In the genomic region with DNA sequence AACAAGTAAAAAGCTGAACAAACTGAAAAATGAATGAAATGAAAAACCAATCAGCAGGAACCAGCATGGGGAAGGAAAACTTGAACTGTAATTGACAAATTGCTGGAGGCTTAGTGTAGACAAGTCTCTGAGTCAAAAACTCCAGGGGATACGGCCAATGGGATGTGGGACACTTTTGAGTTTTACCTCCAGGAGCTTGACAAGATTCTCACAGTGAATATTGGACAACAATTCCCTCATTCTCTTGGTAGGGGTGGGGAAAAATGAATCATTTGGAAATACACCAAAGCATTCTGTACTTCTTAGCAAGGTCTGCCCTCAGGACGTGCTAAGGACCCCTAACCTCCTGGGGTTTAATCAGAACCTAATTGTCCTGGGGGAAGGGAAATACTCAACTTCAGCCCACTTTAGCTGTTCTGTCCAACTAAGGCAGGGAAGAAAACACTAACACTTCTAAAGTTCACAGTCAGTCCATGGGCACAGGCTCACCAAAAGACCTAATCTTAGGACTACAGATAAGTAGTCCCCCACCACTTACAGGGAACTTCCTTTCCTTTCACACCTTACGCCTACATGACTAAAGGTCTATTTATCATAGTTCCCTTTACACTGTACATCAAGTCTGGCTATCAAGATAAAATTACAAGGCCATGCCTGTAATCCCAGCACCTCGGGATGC, we compare ENCODE assay signal across 1 cellular context.
TF ChIP-seq lines count a peak whose summit lies in the region.

No MANE protein-coding gene starts in this region.

TF ChIP-seq in K562, 482 proteins besides CTCF, POLR2A, EP300 and RAD21 (continued from another document):
- no peak; the same call in 1 of the 2 replicates for TF ChIP-seq SMAD4 (CRISPR knock-in tag; conservative IDR thresholded peaks at IDR 0.05)
- no peak for TF ChIP-seq MAFK (IDR thresholded peaks at IDR 0.05; ENCODE audit: low read length)
- no peak for TF ChIP-seq ZNF699 (CRISPR knock-in tag; IDR thresholded peaks at IDR 0.05; ENCODE audit: insufficient replicate concordance)
- TF ChIP-seq SP1 (CRISPR knock-in tag; IDR thresholded peaks at IDR 0.05): no peak
- no peak for TF ChIP-seq CBX1 (IDR thresholded peaks at IDR 0.05; ENCODE audit: low read depth)
- no peak for TF ChIP-seq HNRNPLL (IDR thresholded peaks at IDR 0.05; ENCODE audit: low read depth, low read length, poor library complexity, severe bottlenecking)
- TF ChIP-seq NR2F6 (CRISPR knock-in tag; IDR thresholded peaks at IDR 0.05): no peak
- no peak for TF ChIP-seq HOXB6 (CRISPR knock-in tag; IDR thresholded peaks at IDR 0.05; ENCODE audit: borderline replicate concordance)
- TF ChIP-seq CREBBP (IDR thresholded peaks at IDR 0.05; ENCODE audit: low read depth, low read length): no peak
- no peak for TF ChIP-seq ERF (CRISPR knock-in tag; IDR thresholded peaks at IDR 0.05)
- TF ChIP-seq, protein P1, sequence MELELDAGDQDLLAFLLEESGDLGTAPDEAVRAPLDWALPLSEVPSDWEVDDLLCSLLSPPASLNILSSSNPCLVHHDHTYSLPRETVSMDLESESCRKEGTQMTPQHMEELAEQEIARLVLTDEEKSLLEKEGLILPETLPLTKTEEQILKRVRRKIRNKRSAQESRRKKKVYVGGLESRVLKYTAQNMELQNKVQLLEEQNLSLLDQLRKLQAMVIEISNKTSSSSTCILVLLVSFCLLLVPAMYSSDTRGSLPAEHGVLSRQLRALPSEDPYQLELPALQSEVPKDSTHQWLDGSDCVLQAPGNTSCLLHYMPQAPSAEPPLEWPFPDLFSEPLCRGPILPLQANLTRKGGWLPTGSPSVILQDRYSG (tag; conservative IDR thresholded peaks at IDR 0.05; ENCODE audit: low read depth): no peak
- TF ChIP-seq ZBTB43 (CRISPR knock-in tag; IDR thresholded peaks at IDR 0.05): no peak
- TF ChIP-seq FOS (IDR thresholded peaks at IDR 0.05; ENCODE audit: extremely low read depth, insufficient read length): no peak
- no peak for TF ChIP-seq SIN3B (IDR thresholded peaks at IDR 0.05; ENCODE audit: low read depth)
- TF ChIP-seq, protein P2, sequence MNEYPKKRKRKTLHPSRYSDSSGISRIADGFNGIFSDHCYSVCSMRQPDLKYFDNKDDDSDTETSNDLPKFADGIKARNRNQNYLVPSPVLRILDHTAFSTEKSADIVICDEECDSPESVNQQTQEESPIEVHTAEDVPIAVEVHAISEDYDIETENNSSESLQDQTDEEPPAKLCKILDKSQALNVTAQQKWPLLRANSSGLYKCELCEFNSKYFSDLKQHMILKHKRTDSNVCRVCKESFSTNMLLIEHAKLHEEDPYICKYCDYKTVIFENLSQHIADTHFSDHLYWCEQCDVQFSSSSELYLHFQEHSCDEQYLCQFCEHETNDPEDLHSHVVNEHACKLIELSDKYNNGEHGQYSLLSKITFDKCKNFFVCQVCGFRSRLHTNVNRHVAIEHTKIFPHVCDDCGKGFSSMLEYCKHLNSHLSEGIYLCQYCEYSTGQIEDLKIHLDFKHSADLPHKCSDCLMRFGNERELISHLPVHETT (CRISPR knock-in tag; conservative IDR thresholded peaks at IDR 0.05 in 1 of 2, IDR thresholded peaks at IDR 0.05 in 1 of 2): no peak
- TF ChIP-seq ZBTB17 (CRISPR knock-in tag; IDR thresholded peaks at IDR 0.05): no peak
- no peak for TF ChIP-seq CHD7 (IDR thresholded peaks at IDR 0.05; ENCODE audit: low read depth, low read length)
- TF ChIP-seq TCF15 (CRISPR knock-in tag; IDR thresholded peaks at IDR 0.05): no peak
